9 cellular contexts compared by ENCODE assay signal in the genomic region with DNA sequence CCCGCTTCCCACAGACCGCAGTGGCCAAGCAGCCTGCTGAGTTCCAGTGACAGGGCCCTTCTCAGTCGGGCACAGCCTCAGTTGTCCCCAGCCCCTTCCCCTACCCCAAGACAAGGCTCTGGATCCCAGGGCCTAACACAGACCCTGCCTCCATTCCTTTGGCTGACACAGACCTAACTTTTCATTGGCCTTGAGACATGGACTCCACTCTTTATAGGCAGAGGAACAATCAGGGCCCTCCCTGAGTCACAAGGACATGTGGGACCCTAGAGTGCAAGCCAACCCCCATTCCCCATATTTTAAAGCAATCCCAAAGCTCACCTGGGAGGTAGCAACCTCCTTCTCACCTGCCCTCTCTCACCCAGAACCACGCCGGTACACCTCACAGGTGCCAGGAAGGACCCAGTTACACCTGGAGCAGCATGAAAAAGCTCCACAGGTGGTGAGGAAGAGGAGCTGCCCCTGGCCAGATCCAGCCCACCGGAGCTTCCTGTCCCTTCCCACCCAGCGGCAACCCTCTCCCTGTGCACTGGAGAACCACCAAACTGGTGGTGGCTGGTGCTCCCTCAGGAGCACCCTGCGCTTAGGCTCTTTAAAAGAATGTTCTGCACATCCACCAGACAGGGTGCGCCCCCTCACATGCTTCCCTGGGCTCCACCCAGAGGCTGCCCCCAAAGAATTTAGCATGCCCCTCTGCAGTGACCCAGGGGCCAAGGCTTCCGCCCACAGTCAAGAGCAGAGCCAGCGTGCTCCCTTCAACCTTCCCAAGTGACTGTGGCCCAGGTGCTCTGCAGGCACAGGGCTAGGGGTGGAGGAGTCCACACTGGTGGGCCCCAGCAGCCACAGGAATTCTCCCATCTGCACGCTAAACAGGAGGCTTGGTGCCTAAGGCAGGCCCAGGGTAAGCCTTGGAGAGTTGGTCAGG. TPM values are rescaled to one million over a fixed set of nuclear protein-coding genes. Genes with fewer than 3 reads are reported as not detected.
DNase-seq lines count a peak whose midpoint lies in the region; ATAC-seq, FAIRE-seq and TF ChIP-seq lines count a peak whose summit lies in the region.
"Had no signal": no experiment of that assay in that cellular context is flagged by ENCODE, and none has a peak within 500 bp of the region (broad histone marks: within the 10 kb centered on the region; RNA-seq: fewer than 3 reads in every experiment).

No MANE protein-coding gene starts in this region.

- dilution Hi-C loops in keratinocyte (cut with MboI; ENCODE audit: extremely low pct_ligation_motif_present, low sequenced_read_pairs), result no loop called here

- peaks cover 38% of the 10 kb centered on the region for H3K4me1 ChIP-seq in keratinocyte (ENCODE audit: control insufficient read depth, extremely low read depth, insufficient read depth, low read length)

- peak overlapping the region; percentile 59 for H3K9ac ChIP-seq in keratinocyte (ENCODE audit: control insufficient read depth, extremely low read depth, insufficient read depth, low read length)

- peak overlapping the region; percentile 93 for H3K4me3 Mint-ChIP-seq in activated naive CD8-positive, alpha-beta T cell treated with anti-CD3 and anti-CD28 coated beads, Interleukin-2, amount 10 ng/mL, durations not matched to agents 7 days and 5 days

- H3K9me3 ChIP-seq in keratinocyte (ENCODE audit: control insufficient read depth, low read depth, low read length), result no peaks in the 10 kb centered on the region

- peak overlapping the region; percentile 78 for H3K27ac ChIP-seq in keratinocyte (ENCODE audit: control insufficient read depth, insufficient read depth, low read length)
- H3K27ac ChIP-seq in substantia nigra (ENCODE audit: low read depth, low read length, poor library complexity, severe bottlenecking), result peak overlapping the region; percentile 79

- H3K36me3 Mint-ChIP-seq in activated naive CD8-positive, alpha-beta T cell treated with anti-CD3 and anti-CD28 coated beads, Interleukin-2, amount 10 ng/mL, durations not matched to agents 7 days and 5 days, result no peaks in the 10 kb centered on the region

- no peak for ATAC-seq in activated naive CD8-positive, alpha-beta T cell treated with anti-CD3 and anti-CD28 coated beads, Interleukin-2, amount 10 ng/mL, durations not matched to agents 7 days and 5 days (ENCODE audit: low read depth)
- ATAC-seq in GM21390 (IDR thresholded peaks at IDR 0.05; ENCODE audit: unreplicated experiment) (no peak), GM19397 (IDR thresholded peaks at IDR 0.05; ENCODE audit: unreplicated experiment) (no peak)

- H3K36me3 ChIP-seq in keratinocyte (ENCODE audit: control insufficient read depth in 2 of 2, extremely low read depth in 1 of 2, insufficient read depth in 2 of 2, low read length in 2 of 2), result peaks cover 0 to 2% of the 10 kb centered on the region in 2 experiments

- H3K27ac Mint-ChIP-seq in activated naive CD8-positive, alpha-beta T cell treated with anti-CD3 and anti-CD28 coated beads, Interleukin-2, amount 10 ng/mL, durations not matched to agents 7 days and 5 days, result peak overlapping the region; percentile 76

- H3K9me1 ChIP-seq in keratinocyte (ENCODE audit: control insufficient read depth, extremely low read depth, insufficient read depth, low read length), result no peaks in the 10 kb centered on the region

- H3K4me1 Mint-ChIP-seq in activated naive CD8-positive, alpha-beta T cell treated with anti-CD3 and anti-CD28 coated beads, Interleukin-2, amount 10 ng/mL, durations not matched to agents 7 days and 5 days, result peaks cover 37% of the 10 kb centered on the region

- H2AFZ ChIP-seq in keratinocyte (ENCODE audit: control insufficient read depth, low read length), result no peak overlapping the region

- H4K20me1 ChIP-seq in keratinocyte (ENCODE audit: control insufficient read depth, extremely low read depth, insufficient read depth, low read length), result no peaks in the 10 kb centered on the region

- H3K27me3 ChIP-seq in keratinocyte (ENCODE audit: control insufficient read depth, extremely low read depth, insufficient read depth, low read length), result no peaks in the 10 kb centered on the region

- peak; percentile 38 for DNase-seq in DMS53 (lab: John Stamatoyannopoulos, UW)
- DNase-seq in DMS53 treated with DMSO at 0.1 percent for 48 hours (lab: John Stamatoyannopoulos, UW; ENCODE audit: unreplicated experiment), result no peak
- DNase-seq in activated naive CD8-positive, alpha-beta T cell treated with anti-CD3 and anti-CD28 coated beads, Interleukin-2, amount 10 ng/mL, durations not matched to agents 7 days and 5 days, result no peak
- no peak for DNase-seq in keratinocyte (ENCODE audit: low read depth, low spot score)
- DNase-seq in substantia nigra (lab: John Stamatoyannopoulos, UW), result no peak
- DNase-seq in LoVo (ENCODE audit: low spot score), result no peak

- POLR2A ChIA-PET in activated naive CD8-positive, alpha-beta T cell treated with anti-CD3 and anti-CD28 coated beads, Interleukin-2, amount 10 ng/mL, durations not matched to agents 7 days and 5 days (lab: Charles Lee), result interaction anchor here (0.5 to 4.2 kb wide), 2 partner anchors 15 to 431 kb away, joined by 3 to 20 read pairs; no protein-coding TSS in a partner anchor

- peak overlapping the region; percentile 69 for H3K4me2 ChIP-seq in keratinocyte (ENCODE audit: control insufficient read depth, extremely low read depth, insufficient read depth, low read depth, low read length)

- peak overlapping the region in 1 of 3 experiments; percentile 48 for H3K4me3 ChIP-seq in keratinocyte (ENCODE audit: control insufficient read depth in 2 of 3, extremely low read depth in 1 of 3, insufficient read depth in 2 of 3, low read depth in 1 of 3, low read length in 3 of 3)

- no peak for FAIRE-seq in keratinocyte (lab: Jason Lieb, UNC)
- FAIRE-seq: A204.1 had no signal

- H3K79me2 ChIP-seq in keratinocyte (ENCODE audit: control insufficient read depth, insufficient read depth, low read length), result peaks cover 35% of the 10 kb centered on the region

- H3K9me3 Mint-ChIP-seq in activated naive CD8-positive, alpha-beta T cell treated with anti-CD3 and anti-CD28 coated beads, Interleukin-2, amount 10 ng/mL, durations not matched to agents 7 days and 5 days, result no peaks in the 10 kb centered on the region

- H3K27me3 Mint-ChIP-seq in activated naive CD8-positive, alpha-beta T cell treated with anti-CD3 and anti-CD28 coated beads, Interleukin-2, amount 10 ng/mL, durations not matched to agents 7 days and 5 days, result no peaks in the 10 kb centered on the region

- TF ChIP-seq CTCF in keratinocyte (optimal IDR thresholded peaks at IDR 0.05 in 1 of 3, IDR thresholded peaks at IDR 0.05 in 1 of 3, conservative IDR thresholded peaks at IDR 0.05 in 1 of 3; ENCODE audit: extremely low read depth in 1 of 3, insufficient read depth in 2 of 3, low read length in 3 of 3), result no peak

RNA-seq across cellular contexts. Expression of a gene that starts 3.4 kb away (rescaled TPM):
- total RNA-seq in activated naive CD8-positive, alpha-beta T cell treated with anti-CD3 and anti-CD28 coated beads, Interleukin-2, amount 10 ng/mL, durations not matched to agents 7 days and 5 days, result 10 to 100 TPM; 35.6 to 38.6 TPM
- polyA plus RNA-seq in keratinocyte, result 2.0 to 3.6 TPM (median 2.3 TPM) in 3 replicates
- polyA plus RNA-seq in keratinocyte (2011; ENCODE audit: low read depth), result 12.9 TPM
- 1.3 and 2.4 TPM in 2 replicates for polyA plus RNA-seq in keratinocyte (2011; cell fraction: cytosol; rRNA removed)
- polyA plus RNA-seq in keratinocyte (2011; cell fraction: nucleus; rRNA removed), result 12.2 and 20.7 TPM in 2 replicates
- 10.4 and 16.5 TPM in 2 replicates for polyA plus RNA-seq in keratinocyte (2012; ENCODE audit: low replicate concordance)
- 3.8 to 8.5 TPM (median 4.9 TPM) in 3 replicates for polyA minus RNA-seq in keratinocyte
- 10.0 TPM for polyA minus RNA-seq in keratinocyte (2011; cell fraction: cytosol; rRNA and poly(A)+ RNA removed)
- polyA minus RNA-seq in keratinocyte (2011; cell fraction: nucleus; rRNA and poly(A)+ RNA removed), result 7.6 and 10.6 TPM in 2 replicates
